ENCODE assay signal across 9 cellular contexts in the genomic region with DNA sequence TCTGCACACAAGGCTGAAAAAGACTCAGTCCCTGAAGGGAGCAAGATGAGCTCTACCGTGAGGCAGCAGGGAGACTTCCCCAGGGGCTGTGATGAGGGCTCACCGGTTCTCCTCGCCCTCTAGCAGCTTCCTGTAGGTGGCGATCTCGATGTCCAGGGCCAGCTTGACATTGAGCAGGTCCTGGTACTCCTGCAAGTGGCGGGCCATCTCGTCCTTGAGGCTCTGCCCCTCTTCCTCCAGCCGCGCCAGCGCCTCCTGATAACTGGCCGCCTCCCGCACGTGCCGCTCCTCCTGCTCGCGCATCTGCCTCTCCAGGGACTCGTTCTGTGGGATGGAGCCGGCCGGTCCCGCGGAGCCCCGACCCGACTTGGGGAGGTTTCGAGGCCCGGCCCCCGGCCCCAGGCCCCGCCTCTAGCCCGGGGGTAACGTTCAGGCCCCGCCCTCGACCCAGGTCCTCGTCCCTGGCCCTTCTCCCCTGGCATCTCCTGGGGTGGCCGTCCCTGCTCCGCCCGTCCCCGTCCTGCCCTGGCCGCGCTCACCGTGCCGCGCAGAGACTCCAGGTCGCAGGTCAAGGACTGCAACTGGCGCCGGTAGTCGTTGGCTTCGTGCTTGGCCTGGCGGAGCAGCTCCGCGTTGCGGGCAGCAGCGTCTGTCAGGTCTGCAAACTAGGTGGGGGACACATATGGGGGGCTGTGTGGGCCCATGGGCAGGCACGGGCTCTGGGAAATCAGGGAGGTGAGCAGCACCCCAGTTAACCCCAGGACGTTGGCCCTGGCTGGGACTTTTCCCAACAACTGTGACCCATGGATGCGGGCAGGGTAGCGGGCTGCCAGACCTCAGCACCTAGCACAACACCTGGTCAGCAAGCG. TPM values are rescaled to one million over a fixed set of nuclear protein-coding genes. Genes with fewer than 3 reads are reported as not detected.
A peak's percentile ranks its signal among the peaks of the same experiment; 100 is the strongest.
DNase-seq lines count a peak whose midpoint lies in the region; ATAC-seq and TF ChIP-seq lines count a peak whose summit lies in the region.
"Had no signal": no experiment of that assay in that cellular context is flagged by ENCODE, and none has a peak within 500 bp of the region (broad histone marks: within the 10 kb centered on the region; RNA-seq: fewer than 3 reads in every experiment).

No MANE protein-coding gene starts in this region.

- H3K4me3 Mint-ChIP-seq in activated B cell treated with CpG ODN at 0.5 μM for 24 hours, result peak overlapping the region; percentile 69

- no peak overlapping the region for H3K27ac Mint-ChIP-seq in activated B cell treated with CpG ODN at 0.5 μM for 24 hours

- POLR2A ChIA-PET in activated B cell treated with CpG ODN at 0.5 μM for 24 hours (lab: Charles Lee), result interaction anchor here (1.1 kb wide), 1 partner anchor 150 kb away, joined by 3 read pairs; a partner anchor contains a TSS

- H3K9me3 Mint-ChIP-seq in activated B cell treated with CpG ODN at 0.5 μM for 24 hours, result no peaks in the 10 kb centered on the region

- H3K4me1 Mint-ChIP-seq in activated B cell treated with CpG ODN at 0.5 μM for 24 hours, result peaks cover 13% of the 10 kb centered on the region

- CTCF ChIA-PET in activated B cell treated with CpG ODN at 0.5 μM for 24 hours (lab: Charles Lee), result interaction anchor here (0.9 to 1.6 kb wide), 3 partner anchors 9 to 187 kb away, joined by 3 to 8 read pairs (median 3); no protein-coding TSS in a partner anchor

- peaks cover 34% of the 10 kb centered on the region for H3K27me3 Mint-ChIP-seq in activated B cell treated with CpG ODN at 0.5 μM for 24 hours

- ATAC-seq in activated B cell treated with CpG ODN at 0.5 μM for 24 hours (ENCODE audit: low read depth), result peak; percentile 81
- peak; percentile 88 for ATAC-seq in left lobe of liver
- no peak for ATAC-seq in GM18907 (IDR thresholded peaks at IDR 0.05; ENCODE audit: unreplicated experiment)

- intact Hi-C loops in activated B cell treated with CpG ODN at 0.5 μM for 24 hours (cut with micrococcal nuclease), result no loop called here

- no peak for TF ChIP-seq CTCF in activated B cell treated with CpG ODN at 0.5 μM for 24 hours (IDR thresholded peaks at IDR 0.05)

- DNase-seq in COR-L47 (lab: John Stamatoyannopoulos, UW) (peak; percentile 9), HUDEP-2 (lab: John Stamatoyannopoulos, UW; ENCODE audit: unreplicated experiment in 76 of 76) (peak in 63 of 76 experiments; percentile 7 to 68 (median 39)), activated B cell treated with CpG ODN at 0.5 μM for 24 hours (peak; percentile 27), left lobe of liver (ENCODE audit: low spot score) (peak; percentile 78), KG1 (lab: John Stamatoyannopoulos, UW) (no peak)
- peak; percentile 23 to 29 (median 27) for DNase-seq in stimulated activated CD4-positive, alpha-beta T cell treated with anti-CD3 and anti-CD28 coated beads, TNF-alpha, amount 100 ng/mL, for 48 hours (ENCODE audit: low read depth in 3 of 3)

- peak overlapping the region; percentile 47 for H3K27ac ChIP-seq in cingulate gyrus (ENCODE audit: low read depth, low read length)
- H3K27ac ChIP-seq: SJSA1 had no signal

- no peaks in the 10 kb centered on the region for H3K36me3 Mint-ChIP-seq in activated B cell treated with CpG ODN at 0.5 μM for 24 hours (ENCODE audit: low read depth)

RNA-seq across cellular contexts. Expression of a gene that starts 3.9 kb away (rescaled TPM):
- not detected in 2 replicates for total RNA-seq in activated B cell treated with CpG ODN at 0.5 μM for 24 hours
- total RNA-seq in left lobe of liver, result 0.23 TPM
- total RNA-seq: SJSA1 had no signal

RNA-seq across cellular contexts. Expression of a gene that starts 12.1 kb away (rescaled TPM):
- total RNA-seq in activated B cell treated with CpG ODN at 0.5 μM for 24 hours (168 and 192 TPM in 2 replicates), left lobe of liver (33.8 TPM)

RNA-seq across cellular contexts. Expression of a gene that starts 36.2 kb away (rescaled TPM):
- total RNA-seq in activated B cell treated with CpG ODN at 0.5 μM for 24 hours (0.49 and 1.7 TPM in 2 replicates), left lobe of liver (0.25 TPM)

RNA-seq across cellular contexts. Expression of a gene that starts 56.7 kb away (rescaled TPM):
- total RNA-seq in activated B cell treated with CpG ODN at 0.5 μM for 24 hours, result not detected in 2 replicates
- 0.13 TPM for total RNA-seq in left lobe of liver
